15 cellular contexts compared by ENCODE assay signal in genomic region chrX:25067271-25068172, GRCh38. TPM values are rescaled to one million over a fixed set of nuclear protein-coding genes. Genes with fewer than 3 reads are reported as not detected.
A peak's percentile ranks its signal among the peaks of the same experiment; 100 is the strongest.
DNase-seq lines count a peak whose midpoint lies in the region; ATAC-seq, FAIRE-seq and TF ChIP-seq lines count a peak whose summit lies in the region.
"Had no signal": no experiment of that assay in that cellular context is flagged by ENCODE, and none has a peak within 500 bp of the region (broad histone marks: within the 10 kb centered on the region; RNA-seq: fewer than 3 reads in every experiment).

No MANE protein-coding gene starts in this region.

- H3K4me3 Mint-ChIP-seq in stimulated activated naive B cell treated with anti-CD40 and anti-IgM and Interleukin-4, amounts not matched to agents 10 μg/mL and 1 μg/mL and 100 μg/mL, for 72 hours = no peak overlapping the region

- no peak overlapping the region for H2AFZ ChIP-seq in hepatocyte

- peaks cover 3 to 4% of the 10 kb centered on the region in 2 donors for H3K9me3 Mint-ChIP-seq in stimulated activated naive B cell treated with anti-CD40 and anti-IgM and Interleukin-4, amounts not matched to agents 10 μg/mL and 1 μg/mL and 100 μg/mL, for 72 hours

- peak; percentile 70 for FAIRE-seq in A204.1 (lab: Jason Lieb, UNC)
- FAIRE-seq: G401.6 had no signal

- no peaks in the 10 kb centered on the region for H3K79me2 ChIP-seq in hepatocyte

- no peak overlapping the region for H3K9ac ChIP-seq in adipocyte (ENCODE audit: low read length)

- H3K4me1 Mint-ChIP-seq in stimulated activated naive B cell treated with anti-CD40 and anti-IgM and Interleukin-4, amounts not matched to agents 10 μg/mL and 1 μg/mL and 100 μg/mL, for 72 hours = no peaks in the 10 kb centered on the region

- H3K9me3 ChIP-seq in adipocyte (ENCODE audit: control insufficient read depth, low read length) (peaks cover 14% of the 10 kb centered on the region), hepatocyte (ENCODE audit: low read depth) (no peaks in the 10 kb centered on the region)
- H3K9me3 ChIP-seq: thyroid gland had no signal

- H3K27ac Mint-ChIP-seq in stimulated activated naive B cell treated with anti-CD40 and anti-IgM and Interleukin-4, amounts not matched to agents 10 μg/mL and 1 μg/mL and 100 μg/mL, for 72 hours = no peak overlapping the region

- no peak overlapping the region for H3K27ac ChIP-seq in hepatocyte
- H3K27ac ChIP-seq: epithelial cell of prostate, sigmoid colon, thyroid gland had no signal

- H3K4me3 ChIP-seq in adipocyte (ENCODE audit: low read length) (peak overlapping the region; percentile 25), hepatocyte (no peak overlapping the region)
- H3K4me3 ChIP-seq: sigmoid colon, thyroid gland had no signal

- no peak overlapping the region for H3K4me2 ChIP-seq in hepatocyte

- H3K9me2 ChIP-seq in hepatocyte (replicated peaks; ENCODE audit: insufficient read depth) = no peaks in the 10 kb centered on the region

- no peaks in the 10 kb centered on the region for H3K27me3 Mint-ChIP-seq in stimulated activated naive B cell treated with anti-CD40 and anti-IgM and Interleukin-4, amounts not matched to agents 10 μg/mL and 1 μg/mL and 100 μg/mL, for 72 hours

- TF ChIP-seq CTCF in hepatocyte (IDR thresholded peaks at IDR 0.05; ENCODE audit: poor library complexity) = no peak

- 89% methylated on average over 4 of the region's 4 CpGs for WGBS in hepatocyte (ENCODE audit: low lambda C conversion rate, missing lambda C conversion rate)

- DNase-seq in adipocyte (ENCODE audit: low read depth) (no peak), SW480 (ENCODE audit: low spot score) (no peak), hepatocyte (ENCODE audit: low spot score) (no peak), dermis blood vessel endothelial cell (no peak)
- no peak for DNase-seq in stimulated activated naive B cell treated with anti-CD40 and anti-IgM and Interleukin-4, amounts not matched to agents 10 μg/mL and 1 μg/mL and 100 μg/mL, for 72 hours
- DNase-seq: aorta, NCI-H187, sigmoid colon, thyroid gland had no signal

- H3K27me3 ChIP-seq in adipocyte (replicated peaks; ENCODE audit: control insufficient read depth, insufficient read depth, low read length) = peaks cover 4% of the 10 kb centered on the region
- H3K27me3 ChIP-seq in hepatocyte = no peaks in the 10 kb centered on the region
- H3K27me3 ChIP-seq: sigmoid colon, thyroid gland had no signal

- H3K4me1 ChIP-seq in adipocyte (ENCODE audit: control insufficient read depth, insufficient read depth, low read length) (no peaks in the 10 kb centered on the region), hepatocyte (ENCODE audit: insufficient read depth) (no peaks in the 10 kb centered on the region)
- H3K4me1 ChIP-seq: sigmoid colon, thyroid gland had no signal

- H3K36me3 Mint-ChIP-seq in stimulated activated naive B cell treated with anti-CD40 and anti-IgM and Interleukin-4, amounts not matched to agents 10 μg/mL and 1 μg/mL and 100 μg/mL, for 72 hours = no peaks in the 10 kb centered on the region

- peak; percentile 69 for ATAC-seq in GM18861 (IDR thresholded peaks at IDR 0.05; ENCODE audit: unreplicated experiment)
- ATAC-seq in HG03097 (IDR thresholded peaks at IDR 0.05; ENCODE audit: low FRiP score, unreplicated experiment) = peak; percentile 68
- ATAC-seq in stimulated activated naive B cell treated with anti-CD40 and anti-IgM and Interleukin-4, amounts not matched to agents 10 μg/mL and 1 μg/mL and 100 μg/mL, for 72 hours (replicated peaks) = no peak

- H3K36me3 ChIP-seq in adipocyte (ENCODE audit: control insufficient read depth, insufficient read depth, low read length, severe bottlenecking) (no peaks in the 10 kb centered on the region), hepatocyte (replicated peaks; ENCODE audit: insufficient read depth, low read depth) (no peaks in the 10 kb centered on the region)
- H3K36me3 ChIP-seq: sigmoid colon, thyroid gland had no signal

- no peaks in the 10 kb centered on the region for H4K20me1 ChIP-seq in hepatocyte (ENCODE audit: insufficient read depth, poor library complexity, severe bottlenecking)

RNA-seq across cellular contexts. Expression of gene ARX, which starts 51.8 kb away (rescaled TPM):
- total RNA-seq in hepatocyte (not detected in 2 replicates), dermis blood vessel endothelial cell (not detected in 2 replicates)
- polyA plus RNA-seq in hepatocyte = 0.11 and 0.29 TPM in 2 replicates
- total RNA-seq: aorta; sigmoid colon; T-helper 1 cell treated with Interleukin-12 subunit alpha and Interleukin-12 subunit beta and Interleukin-4 antibody, amounts not matched to agents 30 ng/mL and 1 ng/mL, for 36 hours had no signal
- polyA plus RNA-seq: aorta had no signal

Comparison
In these comparisons a context has a peak if more than half of its experiments do, and no peak if none do; other contexts are left out.
1. ATAC-seq: peak in GM18861 (single experiment) and HG03097 (single experiment); none in stimulated activated naive B cell treated with anti-CD40 and anti-IgM and Interleukin-4, amounts not matched to agents 10 μg/mL and 1 μg/mL and 100 μg/mL, for 72 hours (0 of 2).